In the genomic region with DNA sequence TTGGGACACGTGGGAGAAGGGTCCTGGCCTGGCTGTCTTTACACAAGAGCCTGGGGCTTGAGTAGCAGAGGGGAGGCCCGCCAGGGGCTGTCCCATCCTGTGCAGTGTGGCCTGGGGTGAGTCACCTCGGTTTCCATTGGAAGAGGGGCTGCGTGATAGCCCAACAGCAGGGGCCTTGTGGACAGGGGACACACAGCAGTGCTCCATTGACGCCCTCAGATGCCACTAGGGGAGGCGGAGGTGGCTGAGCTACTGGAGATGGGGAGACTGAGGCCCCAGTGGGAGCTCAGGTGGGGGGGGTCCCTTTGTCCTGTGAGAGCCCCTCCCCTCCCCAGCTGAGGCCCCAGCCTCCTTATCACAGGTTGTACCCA, we compare ENCODE assay signal across 2 cellular contexts.
TF ChIP-seq lines count a peak whose summit lies in the region.

No MANE protein-coding gene starts in this region.

TF ChIP-seq in SK-N-SH, 30 proteins besides CTCF, POLR2A, EP300 and RAD21 (continued from another document):
- TF ChIP-seq, protein P1, sequence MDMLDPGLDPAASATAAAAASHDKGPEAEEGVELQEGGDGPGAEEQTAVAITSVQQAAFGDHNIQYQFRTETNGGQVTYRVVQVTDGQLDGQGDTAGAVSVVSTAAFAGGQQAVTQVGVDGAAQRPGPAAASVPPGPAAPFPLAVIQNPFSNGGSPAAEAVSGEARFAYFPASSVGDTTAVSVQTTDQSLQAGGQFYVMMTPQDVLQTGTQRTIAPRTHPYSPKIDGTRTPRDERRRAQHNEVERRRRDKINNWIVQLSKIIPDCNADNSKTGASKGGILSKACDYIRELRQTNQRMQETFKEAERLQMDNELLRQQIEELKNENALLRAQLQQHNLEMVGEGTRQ (IDR thresholded peaks at IDR 0.05; ENCODE audit: borderline replicate concordance, low read depth, low read length), result no peak
- TF ChIP-seq FOSL2 (IDR thresholded peaks at IDR 0.05; ENCODE audit: borderline replicate concordance, low read depth), result no peak

TF ChIP-seq in SK-N-SH treated with all-trans-retinoic acid at 6 μM for 48 hours, 23 proteins besides CTCF, POLR2A, EP300 and RAD21 (continued from another document):
- TF ChIP-seq, protein P2, sequence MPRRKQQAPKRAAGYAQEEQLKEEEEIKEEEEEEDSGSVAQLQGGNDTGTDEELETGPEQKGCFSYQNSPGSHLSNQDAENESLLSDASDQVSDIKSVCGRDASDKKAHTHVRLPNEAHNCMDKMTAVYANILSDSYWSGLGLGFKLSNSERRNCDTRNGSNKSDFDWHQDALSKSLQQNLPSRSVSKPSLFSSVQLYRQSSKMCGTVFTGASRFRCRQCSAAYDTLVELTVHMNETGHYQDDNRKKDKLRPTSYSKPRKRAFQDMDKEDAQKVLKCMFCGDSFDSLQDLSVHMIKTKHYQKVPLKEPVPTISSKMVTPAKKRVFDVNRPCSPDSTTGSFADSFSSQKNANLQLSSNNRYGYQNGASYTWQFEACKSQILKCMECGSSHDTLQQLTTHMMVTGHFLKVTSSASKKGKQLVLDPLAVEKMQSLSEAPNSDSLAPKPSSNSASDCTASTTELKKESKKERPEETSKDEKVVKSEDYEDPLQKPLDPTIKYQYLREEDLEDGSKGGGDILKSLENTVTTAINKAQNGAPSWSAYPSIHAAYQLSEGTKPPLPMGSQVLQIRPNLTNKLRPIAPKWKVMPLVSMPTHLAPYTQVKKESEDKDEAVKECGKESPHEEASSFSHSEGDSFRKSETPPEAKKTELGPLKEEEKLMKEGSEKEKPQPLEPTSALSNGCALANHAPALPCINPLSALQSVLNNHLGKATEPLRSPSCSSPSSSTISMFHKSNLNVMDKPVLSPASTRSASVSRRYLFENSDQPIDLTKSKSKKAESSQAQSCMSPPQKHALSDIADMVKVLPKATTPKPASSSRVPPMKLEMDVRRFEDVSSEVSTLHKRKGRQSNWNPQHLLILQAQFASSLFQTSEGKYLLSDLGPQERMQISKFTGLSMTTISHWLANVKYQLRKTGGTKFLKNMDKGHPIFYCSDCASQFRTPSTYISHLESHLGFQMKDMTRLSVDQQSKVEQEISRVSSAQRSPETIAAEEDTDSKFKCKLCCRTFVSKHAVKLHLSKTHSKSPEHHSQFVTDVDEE (CRISPR knock-in tag; IDR thresholded peaks at IDR 0.05), result no peak
- TF ChIP-seq PPARA (CRISPR knock-in tag; IDR thresholded peaks at IDR 0.05; ENCODE audit: borderline replicate concordance), result no peak
- no peak for TF ChIP-seq ZNF70 (CRISPR knock-in tag; IDR thresholded peaks at IDR 0.05)
- TF ChIP-seq ZNF8 (CRISPR knock-in tag; IDR thresholded peaks at IDR 0.05), result no peak
- no peak for TF ChIP-seq TOX (CRISPR knock-in tag; IDR thresholded peaks at IDR 0.05; ENCODE audit: borderline replicate concordance)
- TF ChIP-seq, protein P3, sequence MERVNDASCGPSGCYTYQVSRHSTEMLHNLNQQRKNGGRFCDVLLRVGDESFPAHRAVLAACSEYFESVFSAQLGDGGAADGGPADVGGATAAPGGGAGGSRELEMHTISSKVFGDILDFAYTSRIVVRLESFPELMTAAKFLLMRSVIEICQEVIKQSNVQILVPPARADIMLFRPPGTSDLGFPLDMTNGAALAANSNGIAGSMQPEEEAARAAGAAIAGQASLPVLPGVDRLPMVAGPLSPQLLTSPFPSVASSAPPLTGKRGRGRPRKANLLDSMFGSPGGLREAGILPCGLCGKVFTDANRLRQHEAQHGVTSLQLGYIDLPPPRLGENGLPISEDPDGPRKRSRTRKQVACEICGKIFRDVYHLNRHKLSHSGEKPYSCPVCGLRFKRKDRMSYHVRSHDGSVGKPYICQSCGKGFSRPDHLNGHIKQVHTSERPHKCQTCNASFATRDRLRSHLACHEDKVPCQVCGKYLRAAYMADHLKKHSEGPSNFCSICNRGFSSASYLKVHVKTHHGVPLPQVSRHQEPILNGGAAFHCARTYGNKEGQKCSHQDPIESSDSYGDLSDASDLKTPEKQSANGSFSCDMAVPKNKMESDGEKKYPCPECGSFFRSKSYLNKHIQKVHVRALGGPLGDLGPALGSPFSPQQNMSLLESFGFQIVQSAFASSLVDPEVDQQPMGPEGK (CRISPR knock-in tag; IDR thresholded peaks at IDR 0.05; ENCODE audit: borderline replicate concordance), result no peak
- TF ChIP-seq ZC3H10 (CRISPR knock-in tag; IDR thresholded peaks at IDR 0.05), result no peak
- no peak for TF ChIP-seq GLIS3 (CRISPR knock-in tag; IDR thresholded peaks at IDR 0.05)
- no peak for TF ChIP-seq OSR1 (CRISPR knock-in tag; IDR thresholded peaks at IDR 0.05)
- TF ChIP-seq TCF4 (CRISPR knock-in tag; IDR thresholded peaks at IDR 0.05; ENCODE audit: borderline replicate concordance), result no peak
- no peak for TF ChIP-seq BACH2 (CRISPR knock-in tag; IDR thresholded peaks at IDR 0.05; ENCODE audit: borderline replicate concordance)
